ENCODE assay signal across 1 cellular context in genomic region chr3:122269045-122269444, GRCh38.
TF ChIP-seq lines count a peak whose summit lies in the region.

No MANE protein-coding gene starts in this region.

TF ChIP-seq in GM12878, 131 proteins besides CTCF, POLR2A, EP300 and RAD21 (continued from another document):
- TF ChIP-seq JUNB (IDR thresholded peaks at IDR 0.05) (peak; percentile 82), CREM (IDR thresholded peaks at IDR 0.05; ENCODE audit: low read depth) (no peak), BACH1 (IDR thresholded peaks at IDR 0.05; ENCODE audit: borderline replicate concordance) (no peak), FOXM1 (IDR thresholded peaks at IDR 0.05; ENCODE audit: low read depth, low read length) (peak; percentile 7; the same call in 1 of the 2 replicates), STAT3 (IDR thresholded peaks at IDR 0.05; ENCODE audit: low read depth, low read length) (no peak), ZBTB11 (CRISPR knock-in tag; IDR thresholded peaks at IDR 0.05) (no peak), NFIC (IDR thresholded peaks at IDR 0.05; ENCODE audit: low read depth, low read length) (peak; percentile 65; the same call in 1 of the 2 replicates), PML (IDR thresholded peaks at IDR 0.05; ENCODE audit: low read length) (0 out of 2 replicates have a peak, but pooled peaks have one; percentile 24), PAX8 (IDR thresholded peaks at IDR 0.05) (0 out of 2 replicates have a peak, but pooled peaks have one; percentile 1), BCL11A (IDR thresholded peaks at IDR 0.05; ENCODE audit: low read depth, low read length) (peak; percentile 4; the same call in 1 of the 2 replicates), SUZ12 (IDR thresholded peaks at IDR 0.05; ENCODE audit: unreplicated experiment) (no peak), GATAD2B (conservative IDR thresholded peaks at IDR 0.05; ENCODE audit: low read depth) (no peak), CBX3 (IDR thresholded peaks at IDR 0.05; ENCODE audit: borderline replicate concordance, low read depth) (no peak), ZSCAN29 (IDR thresholded peaks at IDR 0.05) (no peak), RBBP5 (conservative IDR thresholded peaks at IDR 0.05) (no peak), KAT2A (conservative IDR thresholded peaks at IDR 0.05; ENCODE audit: control insufficient read depth, low read depth, low read length) (no peak), TAF1 (IDR thresholded peaks at IDR 0.05; ENCODE audit: borderline replicate concordance, low read depth, low read length) (no peak)
- TF ChIP-seq, protein P1, sequence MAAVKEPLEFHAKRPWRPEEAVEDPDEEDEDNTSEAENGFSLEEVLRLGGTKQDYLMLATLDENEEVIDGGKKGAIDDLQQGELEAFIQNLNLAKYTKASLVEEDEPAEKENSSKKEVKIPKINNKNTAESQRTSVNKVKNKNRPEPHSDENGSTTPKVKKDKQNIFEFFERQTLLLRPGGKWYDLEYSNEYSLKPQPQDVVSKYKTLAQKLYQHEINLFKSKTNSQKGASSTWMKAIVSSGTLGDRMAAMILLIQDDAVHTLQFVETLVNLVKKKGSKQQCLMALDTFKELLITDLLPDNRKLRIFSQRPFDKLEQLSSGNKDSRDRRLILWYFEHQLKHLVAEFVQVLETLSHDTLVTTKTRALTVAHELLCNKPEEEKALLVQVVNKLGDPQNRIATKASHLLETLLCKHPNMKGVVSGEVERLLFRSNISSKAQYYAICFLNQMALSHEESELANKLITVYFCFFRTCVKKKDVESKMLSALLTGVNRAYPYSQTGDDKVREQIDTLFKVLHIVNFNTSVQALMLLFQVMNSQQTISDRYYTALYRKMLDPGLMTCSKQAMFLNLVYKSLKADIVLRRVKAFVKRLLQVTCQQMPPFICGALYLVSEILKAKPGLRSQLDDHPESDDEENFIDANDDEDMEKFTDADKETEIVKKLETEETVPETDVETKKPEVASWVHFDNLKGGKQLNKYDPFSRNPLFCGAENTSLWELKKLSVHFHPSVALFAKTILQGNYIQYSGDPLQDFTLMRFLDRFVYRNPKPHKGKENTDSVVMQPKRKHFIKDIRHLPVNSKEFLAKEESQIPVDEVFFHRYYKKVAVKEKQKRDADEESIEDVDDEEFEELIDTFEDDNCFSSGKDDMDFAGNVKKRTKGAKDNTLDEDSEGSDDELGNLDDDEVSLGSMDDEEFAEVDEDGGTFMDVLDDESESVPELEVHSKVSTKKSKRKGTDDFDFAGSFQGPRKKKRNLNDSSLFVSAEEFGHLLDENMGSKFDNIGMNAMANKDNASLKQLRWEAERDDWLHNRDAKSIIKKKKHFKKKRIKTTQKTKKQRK (IDR thresholded peaks at IDR 0.05; ENCODE audit: low read depth, low read length): no peak
TF ChIP-seq in GM12878: peak in this region for 6.
